ENCODE assay signal across 18 cellular contexts in the genomic region with DNA sequence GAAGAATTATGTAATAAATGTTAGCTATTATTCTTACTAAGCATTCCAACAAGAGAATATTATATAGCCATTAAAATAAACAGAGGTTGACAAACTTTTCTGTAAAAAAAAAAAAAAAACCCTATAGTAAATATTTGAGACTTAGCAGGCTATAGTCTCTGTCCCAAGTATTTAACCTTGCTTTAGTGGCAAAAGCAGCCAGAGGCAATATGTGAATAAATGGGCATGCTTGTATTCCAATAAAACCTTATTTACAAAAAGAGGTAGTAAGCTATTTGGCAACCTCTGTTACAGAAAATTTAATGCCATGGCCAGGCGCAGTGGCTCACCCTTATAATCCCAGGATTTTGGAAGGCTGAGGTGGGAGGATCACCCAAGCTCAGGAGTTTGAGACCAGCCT.
"Had no signal": no experiment of that assay in that cellular context is flagged by ENCODE, and none has a peak within 500 bp of the region (broad histone marks: within the 10 kb centered on the region; RNA-seq: fewer than 3 reads in every experiment).

No MANE protein-coding gene starts in this region.

- H3K4me1 ChIP-seq: tibial artery, upper lobe of left lung, uterus had no signal

- H3K36me3 ChIP-seq: ovary, uterus had no signal

- H3K9me3 ChIP-seq: heart left ventricle, mucosa of descending colon, ovary, tibial artery, upper lobe of left lung, uterus had no signal

- DNase-seq: dorsolateral prefrontal cortex; effector CD8-positive, alpha-beta T cell; hippocampal formation; kidney glomerular epithelial cell; mucosa of descending colon; natural killer cell; ovary; small intestine; stimulated activated CD4-positive, alpha-beta T cell treated with anti-CD3 and anti-CD28 coated beads, Interleukin-4, amount 100 ng/mL, for 1 hour; stimulated activated CD8-positive, alpha-beta memory T cell treated with anti-CD3 and anti-CD28 coated beads, Interleukin-4, amount 100 ng/mL, for 48 hours; tibial artery; uterus had no signal

- H3K27me3 ChIP-seq: dorsolateral prefrontal cortex, heart left ventricle, ovary, tibial artery, upper lobe of left lung, uterus had no signal

- H3K9me3 Mint-ChIP-seq: natural killer cell; neural crest cell; stimulated activated memory B cell treated with anti-CD40 and anti-IgM and Interleukin-4, amounts not matched to agents 10 μg/mL and 1 μg/mL and 100 μg/mL, for 72 hours; stimulated activated naive CD8-positive, alpha-beta T cell treated with anti-CD3 and anti-CD28 coated beads, Interleukin-15, Interleukin-2, amounts not matched to agents 100 ng/mL and 50 ng/mL, for 24 hours had no signal

- H3K27ac ChIP-seq: coronary artery, dorsolateral prefrontal cortex, ovary, tibial artery, upper lobe of left lung, uterus had no signal

- H3K4me3 Mint-ChIP-seq: natural killer cell; neural crest cell; stimulated activated memory B cell treated with anti-CD40 and anti-IgM and Interleukin-4, amounts not matched to agents 10 μg/mL and 1 μg/mL and 100 μg/mL, for 72 hours; stimulated activated naive CD8-positive, alpha-beta T cell treated with anti-CD3 and anti-CD28 coated beads, Interleukin-15, Interleukin-2, amounts not matched to agents 100 ng/mL and 50 ng/mL, for 24 hours had no signal

- H3K4me3 ChIP-seq: coronary artery, dorsolateral prefrontal cortex, heart left ventricle, mucosa of descending colon, ovary, tibial artery, upper lobe of left lung, uterus had no signal

- ATAC-seq: mucosa of descending colon; natural killer cell; stimulated activated memory B cell treated with anti-CD40 and anti-IgM and Interleukin-4, amounts not matched to agents 10 μg/mL and 1 μg/mL and 100 μg/mL, for 72 hours had no signal

- H3K27ac Mint-ChIP-seq: natural killer cell; stimulated activated naive CD8-positive, alpha-beta T cell treated with anti-CD3 and anti-CD28 coated beads, Interleukin-15, Interleukin-2, amounts not matched to agents 100 ng/mL and 50 ng/mL, for 24 hours had no signal

- H3K4me1 Mint-ChIP-seq: natural killer cell; neural crest cell; stimulated activated memory B cell treated with anti-CD40 and anti-IgM and Interleukin-4, amounts not matched to agents 10 μg/mL and 1 μg/mL and 100 μg/mL, for 72 hours had no signal
